23 cellular contexts compared by ENCODE assay signal in genomic region chrX:25548806-25549205, GRCh38.
"Had no signal": no experiment of that assay in that cellular context is flagged by ENCODE, and none has a peak within 500 bp of the region (broad histone marks: within the 10 kb centered on the region; RNA-seq: fewer than 3 reads in every experiment).

No MANE protein-coding gene starts in this region.

- H3K27ac ChIP-seq: esophagus squamous epithelium, gastrocnemius medialis, heart right ventricle, left ventricle myocardium inferior, parathyroid adenoma, prostate gland, spleen, testis, tibial nerve had no signal

- H3K4me1 ChIP-seq: esophagus squamous epithelium, gastrocnemius medialis, heart right ventricle, left ventricle myocardium inferior, parathyroid adenoma, prostate gland, spleen, testis, tibial nerve had no signal

- H3K79me2 ChIP-seq: parathyroid adenoma had no signal

- H3K4me3 ChIP-seq: esophagus squamous epithelium, gastrocnemius medialis, heart right ventricle, left ventricle myocardium inferior, lung, prostate gland, spleen, testis, tibial nerve had no signal

- FAIRE-seq: endometrium, keratinocyte had no signal

- ATAC-seq: gastrocnemius medialis; heart right ventricle; left cardiac atrium; sciatic nerve; stimulated activated memory B cell treated with anti-CD40 and anti-IgM and Interleukin-4, amounts not matched to agents 10 μg/mL and 1 μg/mL and 100 μg/mL, for 72 hours had no signal

- H3K36me3 ChIP-seq: esophagus squamous epithelium, gastrocnemius medialis, heart right ventricle, left ventricle myocardium inferior, prostate gland, spleen, tibial nerve had no signal

- H2AFZ ChIP-seq: parathyroid adenoma had no signal

- DNase-seq: central memory CD4-positive, alpha-beta T cell; cortex of kidney; effector memory CD4-positive, alpha-beta T cell; esophagus squamous epithelium; gastrocnemius medialis; heart right ventricle; left cardiac atrium; left ventricle myocardium inferior; mesenchymal stem cell; midbrain; spleen; stimulated activated CD4-positive, alpha-beta T cell treated with anti-CD3 and anti-CD28 coated beads, Interleukin-15, amount 100 ng/mL, for 24 hours; stimulated activated CD4-positive, alpha-beta T cell treated with anti-CD3 and anti-CD28 coated beads, Interleukin-1b, Interleukin-23, amount 100 ng/mL, for 48 hours; stimulated activated CD4-positive, alpha-beta T cell treated with anti-CD3 and anti-CD28 coated beads, Interleukin-4, amount 100 ng/mL, for 24 hours; testis had no signal

- H3K9me3 ChIP-seq: esophagus squamous epithelium, gastrocnemius medialis, heart right ventricle, left ventricle myocardium inferior, prostate gland, spleen, testis, tibial nerve had no signal

- H3K9ac ChIP-seq: parathyroid adenoma had no signal

- H3K27me3 ChIP-seq: esophagus squamous epithelium, gastrocnemius medialis, heart right ventricle, spleen, testis, tibial nerve had no signal
